In the genomic region with DNA sequence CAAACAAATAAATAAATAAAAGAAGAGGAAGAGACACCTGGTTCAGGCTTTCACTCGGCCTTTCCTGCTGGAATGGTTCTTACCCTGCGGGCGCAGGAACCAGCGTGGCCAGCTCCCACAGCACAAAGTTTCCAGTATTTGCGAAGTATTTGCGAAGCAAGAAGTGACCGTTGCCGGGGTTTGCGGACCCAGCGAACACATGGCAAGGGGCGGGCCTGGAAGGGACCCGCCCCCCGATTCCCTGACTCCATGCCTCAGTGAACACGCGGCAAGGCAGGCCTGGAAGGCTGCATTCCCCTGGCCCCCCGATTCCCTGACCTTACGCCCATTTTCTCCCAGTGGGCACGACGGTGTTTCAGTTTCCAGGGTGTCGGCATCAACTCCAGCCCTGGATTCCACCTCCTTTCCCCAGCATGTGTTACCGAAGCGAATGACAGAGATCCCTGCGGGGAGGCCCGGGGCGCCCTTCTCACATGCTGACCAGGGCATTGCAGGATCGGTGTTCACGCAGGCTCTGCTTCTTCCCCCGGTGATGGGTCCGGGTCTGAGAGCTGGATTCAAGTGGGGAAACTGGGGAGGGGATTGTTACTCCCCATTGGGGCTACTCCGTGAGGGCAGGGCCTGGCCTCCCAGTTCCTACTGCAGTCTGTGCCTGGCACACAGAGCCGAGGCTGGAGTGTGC, we compare ENCODE assay signal across 32 cellular contexts.
"Had no signal": no experiment of that assay in that cellular context is flagged by ENCODE, and none has a peak within 500 bp of the region (broad histone marks: within the 10 kb centered on the region; RNA-seq: fewer than 3 reads in every experiment).

No MANE protein-coding gene starts in this region.

- H3K4me1 ChIP-seq: esophagus squamous epithelium, heart right ventricle, neural progenitor cell, psoas muscle, sigmoid colon, testis, tibial artery, upper lobe of left lung, uterus had no signal

- H3K4me3 Mint-ChIP-seq: effector memory CD8-positive, alpha-beta T cell; immature natural killer cell; mesothelial cell of epicardium; naive B cell; natural killer cell treated with Interleukin-12 subunit alpha and Interleukin-12 subunit beta and Interleukin-15 and Interleukin-18, amount 100 ng/mL, for 72 hours; neural progenitor cell; stimulated activated memory B cell treated with anti-CD40 and anti-IgM and Interleukin-4, amounts not matched to agents 10 μg/mL and 1 μg/mL and 100 μg/mL, for 72 hours had no signal

- H3K27me3 Mint-ChIP-seq: natural killer cell treated with Interleukin-12 subunit alpha and Interleukin-12 subunit beta and Interleukin-15 and Interleukin-18, amount 100 ng/mL, for 72 hours had no signal

- DNase-seq: dermis blood vessel endothelial cell; effector memory CD8-positive, alpha-beta T cell; erythroblast; esophagus squamous epithelium; foreskin melanocyte; glutamatergic neuron; heart right ventricle; hippocampal formation; immature natural killer cell; islet precursor cell; mesenchymal stem cell; mucosa of descending colon; naive B cell; nucleus accumbens; ovary; psoas muscle; right cardiac atrium; sigmoid colon; stimulated activated CD4-positive, alpha-beta T cell treated with anti-CD3 and anti-CD28 coated beads, Interleukin-4, amount 100 ng/mL, for 4 hours; stimulated activated naive CD8-positive, alpha-beta T cell treated with anti-CD3 and anti-CD28 coated beads, Interleukin-15, Interleukin-2, amounts not matched to agents 100 U/mL and 50 U/mL, for 24 hours; substantia nigra; testis; tibial artery; uterus had no signal

- H2AFZ ChIP-seq: neural progenitor cell had no signal

- H3K9ac ChIP-seq: neural progenitor cell had no signal

- H3K27me3 ChIP-seq: neural progenitor cell, ovary, testis, upper lobe of left lung, uterus had no signal

- H3K9me3 ChIP-seq: esophagus squamous epithelium, heart right ventricle, mucosa of descending colon, ovary, psoas muscle, sigmoid colon, testis, tibial artery, upper lobe of left lung, uterus had no signal

- H3K27ac ChIP-seq: coronary artery, esophagus squamous epithelium, heart right ventricle, neural progenitor cell, ovary, psoas muscle, sigmoid colon, testis, tibial artery, upper lobe of left lung, uterus had no signal

- H3K4me3 ChIP-seq: coronary artery, esophagus squamous epithelium, heart right ventricle, mucosa of descending colon, neural progenitor cell, ovary, psoas muscle, sigmoid colon, testis, tibial artery, upper lobe of left lung, uterus had no signal

- H3K4me1 Mint-ChIP-seq: immature natural killer cell; mesothelial cell of epicardium; naive B cell; stimulated activated memory B cell treated with anti-CD40 and anti-IgM and Interleukin-4, amounts not matched to agents 10 μg/mL and 1 μg/mL and 100 μg/mL, for 72 hours had no signal

- H3K27ac Mint-ChIP-seq: effector memory CD8-positive, alpha-beta T cell; immature natural killer cell; mesothelial cell of epicardium; naive B cell; natural killer cell treated with Interleukin-12 subunit alpha and Interleukin-12 subunit beta and Interleukin-15 and Interleukin-18, amount 100 ng/mL, for 72 hours; neural progenitor cell; stimulated activated memory B cell treated with anti-CD40 and anti-IgM and Interleukin-4, amounts not matched to agents 10 μg/mL and 1 μg/mL and 100 μg/mL, for 72 hours had no signal

- ATAC-seq: effector memory CD8-positive, alpha-beta T cell; heart right ventricle; left lobe of liver; mucosa of descending colon; natural killer cell treated with Interleukin-12 subunit alpha and Interleukin-12 subunit beta and Interleukin-15 and Interleukin-18, amount 100 ng/mL, for 72 hours; psoas muscle; right cardiac atrium; stimulated activated memory B cell treated with anti-CD40 and anti-IgM and Interleukin-4, amounts not matched to agents 10 μg/mL and 1 μg/mL and 100 μg/mL, for 72 hours; stimulated activated naive CD8-positive, alpha-beta T cell treated with anti-CD3 and anti-CD28 coated beads, Interleukin-15, Interleukin-2, amounts not matched to agents 100 U/mL and 50 U/mL, for 24 hours had no signal

- H3K36me3 ChIP-seq: esophagus squamous epithelium, heart right ventricle, neural progenitor cell, ovary, sigmoid colon, tibial artery, upper lobe of left lung, uterus had no signal

- H3K4me2 ChIP-seq: neural progenitor cell had no signal

- FAIRE-seq: endometrium had no signal

- H3K9me3 Mint-ChIP-seq: effector memory CD8-positive, alpha-beta T cell; immature natural killer cell; mesothelial cell of epicardium; natural killer cell treated with Interleukin-12 subunit alpha and Interleukin-12 subunit beta and Interleukin-15 and Interleukin-18, amount 100 ng/mL, for 72 hours; stimulated activated memory B cell treated with anti-CD40 and anti-IgM and Interleukin-4, amounts not matched to agents 10 μg/mL and 1 μg/mL and 100 μg/mL, for 72 hours had no signal

- H3K36me3 Mint-ChIP-seq: immature natural killer cell; mesothelial cell of epicardium; naive B cell; natural killer cell treated with Interleukin-12 subunit alpha and Interleukin-12 subunit beta and Interleukin-15 and Interleukin-18, amount 100 ng/mL, for 72 hours; neural progenitor cell; stimulated activated memory B cell treated with anti-CD40 and anti-IgM and Interleukin-4, amounts not matched to agents 10 μg/mL and 1 μg/mL and 100 μg/mL, for 72 hours had no signal
